8 cellular contexts compared by ENCODE assay signal in genomic region chr2:152421521-152422367, GRCh38.
A peak's percentile ranks its signal among the peaks of the same experiment; 100 is the strongest.
DNase-seq lines count a peak whose midpoint lies in the region; ATAC-seq, FAIRE-seq and TF ChIP-seq lines count a peak whose summit lies in the region.

No MANE protein-coding gene starts in this region.

- TF ChIP-seq POLR2A in testis (IDR thresholded peaks at IDR 0.05) = no peak

- H3K4me3 ChIP-seq in kidney (ENCODE audit: low read length in 2 of 2) (no peak overlapping the region), testis (no peak overlapping the region)

- H3K27ac ChIP-seq in kidney (ENCODE audit: low read depth in 2 of 2, low read length in 2 of 2) (peak overlapping the region; percentile 72 to 91), testis (peak overlapping the region in 1 of 2 donors; percentile 24)

- no peaks in the 10 kb centered on the region for H3K36me3 ChIP-seq in kidney (ENCODE audit: control insufficient read depth in 1 of 2, insufficient read depth in 2 of 2, low read length in 2 of 2)
- no peaks in the 10 kb centered on the region for H3K36me3 ChIP-seq in testis (ENCODE audit: low read depth, missing control alignments)

- DNase-seq in LoVo (ENCODE audit: low spot score) (peak; percentile 86), astrocyte of the hippocampus (ENCODE audit: low read depth, low spot score) (peak; percentile 87), kidney (no peak), testis (peak; percentile 23), NCI-H2227 (lab: John Stamatoyannopoulos, UW; ENCODE audit: unreplicated experiment) (no peak)
- DNase-seq in activated CD4-positive, alpha-beta T cell treated with anti-CD3 and anti-CD28 coated beads for 4 hours = no peak

- H3K9me3 ChIP-seq in kidney (ENCODE audit: control insufficient read depth in 1 of 2, low read length in 2 of 2) (no peaks in the 10 kb centered on the region), testis (no peaks in the 10 kb centered on the region)

- no peaks in the 10 kb centered on the region for H3K27me3 ChIP-seq in testis

- intact Hi-C loops in kidney (cut with DNase I) (no loop called here), testis (cut with DNase I; ENCODE audit: low total_unique reads) (no loop called here)

- WGBS in testis, 2 donors = 59 to 66% methylated on average over 8 of the region's 8 CpGs

- H3K4me1 ChIP-seq in kidney (ENCODE audit: control insufficient read depth in 1 of 2, insufficient read depth in 1 of 2, low read depth in 1 of 2, low read length in 2 of 2) (peaks cover 5 to 12% of the 10 kb centered on the region in 2 donors), testis (no peaks in the 10 kb centered on the region)

- TF ChIP-seq CTCF in kidney (IDR thresholded peaks at IDR 0.05; ENCODE audit: borderline replicate concordance, extremely low read depth, insufficient read depth) = no peak
- TF ChIP-seq CTCF in testis (IDR thresholded peaks at IDR 0.05) = no peak

- FAIRE-seq in G401.6 (lab: Jason Lieb, UNC) (peak; percentile 57), kidney (lab: Jason Lieb, UNC) (peak; percentile 96)

- peak; percentile 84 for ATAC-seq in GM21825 (IDR thresholded peaks at IDR 0.05; ENCODE audit: unreplicated experiment)

- H3K9ac ChIP-seq in kidney (ENCODE audit: low read length in 2 of 2) = peak overlapping the region in 1 of 2 donors; percentile 3

Comparison
In these comparisons a context has a peak if more than half of its experiments do, and no peak if none do; other contexts are left out.
1. DNase-seq: peak in LoVo (single experiment), astrocyte of the hippocampus (single experiment) and testis (single experiment); none in kidney (single experiment), NCI-H2227 (single experiment) and activated CD4-positive, alpha-beta T cell treated with anti-CD3 and anti-CD28 coated beads for 4 hours (0 of 2).